In genomic region chr4:145937021-145937861, GRCh38 we compare ENCODE assay signal across 8 cellular contexts. TPM values are rescaled to one million over a fixed set of nuclear protein-coding genes. Genes with fewer than 3 reads are reported as not detected.
A peak's percentile ranks its signal among the peaks of the same experiment; 100 is the strongest.
DNase-seq lines count a peak whose midpoint lies in the region; ATAC-seq, FAIRE-seq and TF ChIP-seq lines count a peak whose summit lies in the region.

No MANE protein-coding gene starts in this region.

- H3K27ac ChIP-seq in temporal lobe (ENCODE audit: low read depth, low read length), result peak overlapping the region; percentile 62

- H3K27me3 Mint-ChIP-seq in neural crest cell (ENCODE audit: low read depth), result peaks cover 20% of the 10 kb centered on the region

- no peaks in the 10 kb centered on the region for H3K9me3 Mint-ChIP-seq in neural crest cell

- peaks cover 42% of the 10 kb centered on the region for H3K4me1 Mint-ChIP-seq in neural crest cell

- peak overlapping the region; percentile 98 for H3K4me3 Mint-ChIP-seq in neural crest cell

- no peak for FAIRE-seq in frontal cortex (lab: Jason Lieb, UNC)

- ATAC-seq in HG02938 (IDR thresholded peaks at IDR 0.05; ENCODE audit: unreplicated experiment), result peak; percentile 20

- H3K27ac Mint-ChIP-seq in neural crest cell (ENCODE audit: unreplicated experiment), result no peak overlapping the region

- no peaks in the 10 kb centered on the region for H3K36me3 Mint-ChIP-seq in neural crest cell (ENCODE audit: low read depth)

- peak; percentile 77 for DNase-seq in GM13977 (ENCODE audit: low spot score)
- DNase-seq in RKO (ENCODE audit: low spot score), result peak; percentile 46
- DNase-seq in activated naive CD4-positive, alpha-beta T cell (lab: John Stamatoyannopoulos, UW), result peak in 3 of 4 experiments; percentile 20 to 59 (median 23)
- DNase-seq in frontal cortex (ENCODE audit: low spot score in 2 of 2), result peak; percentile 61 to 74
- DNase-seq in neural crest cell (ENCODE audit: low read depth, low spot score), result peak; percentile 48
- DNase-seq in cerebellar nuclear complex (lab: John Stamatoyannopoulos, UW), result no peak

- in situ Hi-C loops in GM13977 (cut with MboI; ENCODE audit: low pct_unique_long_range_greater_than_20kb, low sequenced_read_pairs, unreplicated experiment), result no loop called here

- TF ChIP-seq CTCF in GM13977 (IDR thresholded peaks at IDR 0.05; ENCODE audit: extremely low read depth, insufficient read depth, missing control alignments) (no peak), neural crest cell (conservative IDR thresholded peaks at IDR 0.05) (no peak)

RNA-seq across cellular contexts. Expression of gene ZNF827, which starts 1.4 kb away (rescaled TPM):
- total RNA-seq in frontal cortex (21.2 TPM), neural crest cell (13.0 and 21.2 TPM in 2 replicates), temporal lobe (22.6 TPM)

Comparison
In these comparisons a context has a peak if more than half of its experiments do, and no peak if none do; other contexts are left out.
1. DNase-seq: peak in GM13977 (single experiment), RKO (single experiment), activated naive CD4-positive, alpha-beta T cell (3 of 4), frontal cortex (2 of 2) and neural crest cell (single experiment); none in cerebellar nuclear complex (0 of 2).